Comparison of ENCODE assay signal across 23 cellular contexts in genomic region chr1:7789828-7790227, GRCh38. TPM values are rescaled to one million over a fixed set of nuclear protein-coding genes. Genes with fewer than 3 reads are reported as not detected.
DNase-seq lines count a peak whose midpoint lies in the region; ATAC-seq and TF ChIP-seq lines count a peak whose summit lies in the region.
"Had no signal": no experiment of that assay in that cellular context is flagged by ENCODE, and none has a peak within 500 bp of the region (broad histone marks: within the 10 kb centered on the region; RNA-seq: fewer than 3 reads in every experiment).

No MANE protein-coding gene starts in this region.

- intact Hi-C loops in MCF 10A (cut with micrococcal nuclease): no loop called here
- intact Hi-C loops in breast epithelium (cut with DNase I; ENCODE audit: low total_unique reads): no loop called here

- 86 to 87% methylated on average over 4 to 5 of the region's 5 CpGs for WGBS in endodermal cell (ENCODE audit: insufficient coverage in 1 of 2, insufficient read length in 1 of 2), 2 experiments

- peak; percentile 54 for ATAC-seq in left lobe of liver
- ATAC-seq in HG03565 (IDR thresholded peaks at IDR 0.05; ENCODE audit: unreplicated experiment): no peak
- ATAC-seq: GM12878 had no signal

- H3K27me3 Mint-ChIP-seq in MCF 10A (ENCODE audit: insufficient read depth, unreplicated experiment) (no peaks in the 10 kb centered on the region), endodermal cell (ENCODE audit: insufficient read depth) (peaks cover 8% of the 10 kb centered on the region)
- H3K27me3 Mint-ChIP-seq: CD4-positive, alpha-beta memory T cell; CD4-positive, CD25-positive, alpha-beta regulatory T cell; CD8-positive, alpha-beta memory T cell had no signal

- DNase-seq in MCF 10A (ENCODE audit: unreplicated experiment) (no peak), breast epithelium (ENCODE audit: low spot score in 2 of 2) (no peak), endodermal cell (no peak), left lobe of liver (ENCODE audit: low spot score) (no peak)
- DNase-seq: 8988T; ACHN; BE2C; C1 segment of cervical spinal cord; CD4-positive, alpha-beta memory T cell; CD4-positive, CD25-positive, alpha-beta regulatory T cell; CD8-positive, alpha-beta memory T cell; COR-L47; DMS 273 treated with DMSO at 0.1 percent for 48 hours; DMS153; DMS53; DMS79; DND-41; EL; GDM1 had no signal

- no peak overlapping the region for H3K9ac ChIP-seq in endodermal cell (ENCODE audit: extremely low read depth, low read length, poor library complexity, severe bottlenecking)
- H3K9ac ChIP-seq: BLaER1 had no signal

- no peaks in the 10 kb centered on the region for H3K4me1 Mint-ChIP-seq in MCF 10A (ENCODE audit: insufficient read depth, unreplicated experiment)
- H3K4me1 Mint-ChIP-seq in endodermal cell: no peaks in the 10 kb centered on the region

- H3K9me3 ChIP-seq in breast epithelium: peaks cover 8 to 11% of the 10 kb centered on the region in 2 donors
- H3K9me3 ChIP-seq in endodermal cell (ENCODE audit: control insufficient read depth, low read length): peaks cover 46% of the 10 kb centered on the region
- H3K9me3 ChIP-seq: BE2C had no signal

- H3K27ac ChIP-seq in breast epithelium (no peak overlapping the region), endodermal cell (ENCODE audit: low read depth, low read length) (no peak overlapping the region)
- H3K27ac ChIP-seq: BLaER1 had no signal

- no peak for TF ChIP-seq POLR2A in breast epithelium (IDR thresholded peaks at IDR 0.05)

- no peak overlapping the region for H3K4me3 ChIP-seq in breast epithelium
- H3K4me3 ChIP-seq in endodermal cell (ENCODE audit: low read length): peak overlapping the region; percentile 41
- H3K4me3 ChIP-seq: BLaER1, GM12878 had no signal

- H3K36me3 Mint-ChIP-seq in MCF 10A (ENCODE audit: insufficient read depth, unreplicated experiment) (peaks cover 7% of the 10 kb centered on the region), endodermal cell (ENCODE audit: low read depth) (peaks cover 68% of the 10 kb centered on the region)

- POLR2A ChIA-PET in MCF 10A (lab: Yijun Ruan, JAX): interaction anchor here (0.6 to 1.7 kb wide), 3 partner anchors 12 to 754 kb away, joined by 3 to 4 read pairs (median 3); no protein-coding TSS in a partner anchor

- H3K4me3 Mint-ChIP-seq in MCF 10A (ENCODE audit: unreplicated experiment) (no peak overlapping the region), endodermal cell (no peak overlapping the region)
- H3K4me3 Mint-ChIP-seq: CD14-positive monocyte; CD4-positive, alpha-beta memory T cell; CD8-positive, alpha-beta memory T cell had no signal

- CTCF ChIA-PET in MCF 10A (lab: Yijun Ruan, JAX): no interaction called here

- H3K36me3 ChIP-seq in breast epithelium (peaks cover 4% of the 10 kb centered on the region), endodermal cell (ENCODE audit: control insufficient read depth, insufficient read depth, low read length) (peaks cover 20% of the 10 kb centered on the region)
- H3K36me3 ChIP-seq: BE2C had no signal

- H3K27me3 ChIP-seq in breast epithelium (no peaks in the 10 kb centered on the region), endodermal cell (ENCODE audit: control insufficient read depth, insufficient read depth, low read length, poor library complexity, severe bottlenecking) (no peaks in the 10 kb centered on the region)
- H3K27me3 ChIP-seq: BE2C, BLaER1 had no signal

- no TSS peak for BruUV-seq in MCF 10A (replicated peaks; lab: Mats Ljungman, UMichigan)

- peaks cover 20% of the 10 kb centered on the region for H3K9me3 Mint-ChIP-seq in MCF 10A (ENCODE audit: unreplicated experiment)
- peaks cover 51% of the 10 kb centered on the region for H3K9me3 Mint-ChIP-seq in endodermal cell

- TF ChIP-seq CTCF in MCF 10A (IDR thresholded peaks at IDR 0.05; ENCODE audit: unreplicated experiment) (no peak), breast epithelium (IDR thresholded peaks at IDR 0.05) (no peak), endodermal cell (conservative IDR thresholded peaks at IDR 0.05) (no peak)

- H3K27ac Mint-ChIP-seq in MCF 10A (ENCODE audit: low read depth, unreplicated experiment): peak overlapping the region; percentile 33
- no peak overlapping the region for H3K27ac Mint-ChIP-seq in endodermal cell
- H3K27ac Mint-ChIP-seq: CD14-positive monocyte; CD4-positive, CD25-positive, alpha-beta regulatory T cell; CD8-positive, alpha-beta memory T cell had no signal

- H3K4me1 ChIP-seq in breast epithelium (peaks cover 0 to under 1% of the 10 kb centered on the region in 2 donors), endodermal cell (ENCODE audit: control insufficient read depth, insufficient read depth, low read length) (no peaks in the 10 kb centered on the region)
- H3K4me1 ChIP-seq: BE2C, BLaER1 had no signal

RNA-seq across cellular contexts. Expression of gene PER3, which starts 5.7 kb away (rescaled TPM):
- 0.84 and 1.9 TPM in 2 replicates for total RNA-seq in MCF 10A (2022)
- total RNA-seq in breast epithelium: 10 to 100 TPM; 15.4 to 22.9 (median 16.0) TPM
- total RNA-seq in endodermal cell: 1 to 10 TPM; 3.9 to 6.3 TPM
- polyA plus RNA-seq in endodermal cell (2013, experiment 1 of 2): 6.6 TPM
- polyA plus RNA-seq in endodermal cell (2013, experiment 2 of 2): 8.0 TPM
- total RNA-seq in left lobe of liver: 24.3 TPM

RNA-seq across cellular contexts. Expression of gene VAMP3, which starts 18.7 kb away (rescaled TPM):
- total RNA-seq in MCF 10A (2022): 58.6 and 79.6 TPM in 2 replicates
- total RNA-seq in breast epithelium: 100 to 1,000 TPM in 1 of 3 donors, 10 to 100 TPM in 2; 75.7 to 167 (median 81.2) TPM
- total RNA-seq in endodermal cell: 10 to 100 TPM; 53.2 to 60.2 TPM
- polyA plus RNA-seq in endodermal cell (2013, experiment 1 of 2): 65.6 TPM
- 62.7 TPM for polyA plus RNA-seq in endodermal cell (2013, experiment 2 of 2)
- 31.8 TPM for total RNA-seq in left lobe of liver
